Comparison of ENCODE assay signal across 23 cellular contexts in the genomic region with DNA sequence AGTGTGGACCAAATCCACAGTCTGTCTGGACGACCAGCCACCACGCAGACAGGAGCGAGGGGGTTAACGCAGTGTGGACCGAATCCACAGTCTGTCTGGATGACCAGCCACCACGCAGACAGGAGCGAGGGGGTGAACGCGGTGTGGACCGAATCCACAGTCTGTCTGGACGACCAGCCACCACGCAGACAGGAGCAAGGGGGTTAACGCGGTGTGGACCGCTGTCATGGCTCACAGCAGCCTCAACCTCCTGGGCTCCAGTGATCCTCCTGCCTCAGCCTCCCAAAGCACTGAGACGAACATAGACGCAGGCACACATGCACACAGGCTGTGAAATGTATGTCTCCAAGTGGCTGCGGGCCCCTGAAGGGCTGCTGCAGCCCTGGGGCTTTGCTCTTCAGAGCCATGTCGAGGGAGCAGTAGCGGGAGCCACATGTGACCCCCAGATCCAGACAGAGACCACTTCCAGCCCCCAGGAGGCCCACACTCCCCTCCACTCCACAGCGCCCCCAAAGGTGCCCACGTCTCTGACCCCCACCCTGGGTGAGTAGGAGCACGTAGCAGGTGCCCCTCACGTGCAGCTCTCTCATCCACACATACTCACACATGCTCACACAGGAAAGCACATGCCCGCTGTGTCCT.
DNase-seq lines count a peak whose midpoint lies in the region; ATAC-seq, FAIRE-seq and TF ChIP-seq lines count a peak whose summit lies in the region.
"Had no signal": no experiment of that assay in that cellular context is flagged by ENCODE, and none has a peak within 500 bp of the region (broad histone marks: within the 10 kb centered on the region; RNA-seq: fewer than 3 reads in every experiment).

No MANE protein-coding gene starts in this region.

- H2BK5ac ChIP-seq in mesenchymal stem cell (ENCODE audit: low read depth, low read length, poor library complexity, severe bottlenecking): no peak overlapping the region

- no peak overlapping the region for H3K9ac ChIP-seq in mesenchymal stem cell (ENCODE audit: low read length)
- H3K9ac ChIP-seq: BLaER1 had no signal

- no peaks in the 10 kb centered on the region for H3K36me3 ChIP-seq in RWPE2 (ENCODE audit: low read depth)
- H3K36me3 ChIP-seq in mesenchymal stem cell (ENCODE audit: control insufficient read depth in 1 of 2, insufficient read depth in 2 of 2, low read depth in 1 of 2, low read length in 2 of 2): no peaks in the 10 kb centered on the region
- H3K36me3 ChIP-seq in spleen: no peaks in the 10 kb centered on the region
- H3K36me3 ChIP-seq: BLaER1 had no signal

- H2BK12ac ChIP-seq in mesenchymal stem cell (ENCODE audit: low read length in 2 of 2): no peak overlapping the region

- peak overlapping the region; percentile 5 for H4K91ac ChIP-seq in mesenchymal stem cell (ENCODE audit: low read length)

- no peak for ATAC-seq in Right ventricle myocardium superior (ENCODE audit: poor library complexity)
- ATAC-seq in RWPE2 (ENCODE audit: low read depth): no peak
- ATAC-seq in GM19452 (IDR thresholded peaks at IDR 0.05; ENCODE audit: unreplicated experiment): no peak
- ATAC-seq in HG03442 (IDR thresholded peaks at IDR 0.05; ENCODE audit: unreplicated experiment): no peak
- ATAC-seq: CD8-positive, alpha-beta T cell had no signal

- H3K9me3 ChIP-seq in RWPE2 (ENCODE audit: severe bottlenecking): no peaks in the 10 kb centered on the region
- H3K9me3 ChIP-seq in mesenchymal stem cell (ENCODE audit: control insufficient read depth, low read length): peaks cover 4% of the 10 kb centered on the region
- H3K9me3 ChIP-seq in spleen: peaks cover 0 to 2% (median 0%) of the 10 kb centered on the region in 8 donors

- H3K4me1 ChIP-seq in RWPE2 (ENCODE audit: insufficient read depth, poor library complexity, severe bottlenecking): no peaks in the 10 kb centered on the region
- no peaks in the 10 kb centered on the region for H3K4me1 ChIP-seq in mesenchymal stem cell (ENCODE audit: control insufficient read depth, insufficient read depth, low read depth, low read length)
- no peaks in the 10 kb centered on the region for H3K4me1 ChIP-seq in spleen

- H3K4ac ChIP-seq in mesenchymal stem cell (ENCODE audit: low read depth in 1 of 2, low read length in 2 of 2): no peak overlapping the region

- H3K27me3 ChIP-seq in RWPE2 (ENCODE audit: insufficient read depth, poor library complexity, severe bottlenecking) (peaks cover 46% of the 10 kb centered on the region), mesenchymal stem cell (ENCODE audit: control insufficient read depth in 1 of 2, insufficient read depth in 1 of 2, low read length in 2 of 2) (peaks cover 34 to 47% of the 10 kb centered on the region in 2 experiments), spleen (replicated peaks in 1 of 7) (peaks cover 0 to 90% (median 12%) of the 10 kb centered on the region in 7 donors)
- H3K27me3 ChIP-seq: BLaER1 had no signal

- DNase-seq in Right ventricle myocardium superior (peak; percentile 28), cardiac septum (ENCODE audit: low spot score) (no peak), RWPE2 (ENCODE audit: low spot score) (peak; percentile 72), mesenchymal stem cell (no peak), spleen (peak; percentile 64), D721Med (ENCODE audit: insufficient read length, low spot score) (no peak)
- DNase-seq: Calu3; CD8-positive, alpha-beta T cell; DMS53; KG1; MV-4-11; NCI-H1694 treated with DMSO at 0.1 percent for 48 hours; NCI-H510A; NCI-H748 treated with DMSO at 0.1 percent for 48 hours; NK-92 treated with Interleukin-12 subunit alpha and Interleukin-12 subunit beta, amount 100 ng/mL, for 24 hours; SHP77 treated with DMSO at 0.1 percent for 48 hours had no signal

- 84% methylated on average over 25 of the region's 25 CpGs for WGBS in mesenchymal stem cell
- WGBS in spleen, 5 donors: 82 to 88% (median 83%) methylated on average over 20 to 25 of the region's 25 CpGs

- no peaks in the 10 kb centered on the region for H3K79me1 ChIP-seq in mesenchymal stem cell (replicated peaks; ENCODE audit: low read length, poor library complexity, severe bottlenecking)

- H3K4me3 ChIP-seq in RWPE2 (ENCODE audit: severe bottlenecking) (no peak overlapping the region), mesenchymal stem cell (ENCODE audit: insufficient read depth in 1 of 2, low read depth in 1 of 2, low read length in 2 of 2) (no peak overlapping the region), spleen (no peak overlapping the region)
- H3K4me3 ChIP-seq: BLaER1 had no signal

- no peak overlapping the region for H3K4me2 ChIP-seq in mesenchymal stem cell (ENCODE audit: low read length, poor library complexity, severe bottlenecking)
- H3K4me2 ChIP-seq: BLaER1 had no signal

- no peak for TF ChIP-seq POLR2A in spleen (IDR thresholded peaks at IDR 0.05)

- peak overlapping the region in 1 of 2 experiments; percentile 52 for H3K23ac ChIP-seq in mesenchymal stem cell (ENCODE audit: low read length in 2 of 2)

- H3K27ac ChIP-seq in RWPE2 (ENCODE audit: poor library complexity, severe bottlenecking): no peak overlapping the region
- H3K27ac ChIP-seq in mesenchymal stem cell (ENCODE audit: low read length, poor library complexity, severe bottlenecking): no peak overlapping the region
- no peak overlapping the region for H3K27ac ChIP-seq in spleen
- H3K27ac ChIP-seq: BLaER1 had no signal

- no peak overlapping the region for H2AK5ac ChIP-seq in mesenchymal stem cell (ENCODE audit: low read length, severe bottlenecking)

- no peak overlapping the region for H3K14ac ChIP-seq in mesenchymal stem cell (ENCODE audit: low read length in 2 of 2)

- H2AFZ ChIP-seq in mesenchymal stem cell (ENCODE audit: low read depth, low read length): no peak overlapping the region

- intact Hi-C loops in Right ventricle myocardium superior (cut with DNase I): no loop called here
- intact Hi-C loops in cardiac septum (cut with DNase I): no loop called here
- intact Hi-C loops in spleen (cut with DNase I; ENCODE audit: low total_unique reads): no loop called here

- TF ChIP-seq CTCF in RWPE2 (IDR thresholded peaks at IDR 0.05; ENCODE audit: poor library complexity, severe bottlenecking): no peak
- TF ChIP-seq CTCF in spleen (IDR thresholded peaks at IDR 0.05 in 8 of 11, conservative IDR thresholded peaks at IDR 0.05 in 3 of 11): no peak
- no peak for TF ChIP-seq CTCF in D721Med (IDR thresholded peaks at IDR 0.05; ENCODE audit: insufficient read depth, missing control alignments)

- no peak for FAIRE-seq in D721Med (lab: Jason Lieb, UNC)
- FAIRE-seq: A204.1, GM12892, GM18507, RCC 7860 had no signal

- no peak overlapping the region for H2BK15ac ChIP-seq in mesenchymal stem cell (ENCODE audit: low read depth, poor library complexity, severe bottlenecking)

- H2BK120ac ChIP-seq in mesenchymal stem cell (ENCODE audit: low read depth, low read length): no peak overlapping the region

- H4K8ac ChIP-seq in mesenchymal stem cell (ENCODE audit: low read length): no peak overlapping the region

- no peak overlapping the region for H3K18ac ChIP-seq in mesenchymal stem cell (ENCODE audit: low read depth in 1 of 2, low read length in 2 of 2)

Comparison
In these comparisons a context has a peak if more than half of its experiments do, and no peak if none do; other contexts are left out.
1. DNase-seq: peak in Right ventricle myocardium superior (single experiment), RWPE2 (single experiment) and spleen (single experiment); none in cardiac septum (single experiment), mesenchymal stem cell (single experiment) and D721Med (single experiment).